Comparison of ENCODE assay signal across 21 cellular contexts in genomic region chr4:155304375-155304774, GRCh38.
"Had no signal": no experiment of that assay in that cellular context is flagged by ENCODE, and none has a peak within 500 bp of the region (broad histone marks: within the 10 kb centered on the region; RNA-seq: fewer than 3 reads in every experiment).

No MANE protein-coding gene starts in this region.

- H3K27ac Mint-ChIP-seq: activated naive CD8-positive, alpha-beta T cell; activated T-helper 1 cell treated with anti-CD3 and anti-CD28 coated beads, Interleukin-12 subunit alpha, Interleukin-12 subunit beta, Interleukin-2, Interleukin-4 antibody, amounts not matched to agents 30 ng/mL and 10 ng/mL and 1 ng/mL, durations not matched to agents 14 hours and 24 hours and 36 hours; endodermal cell; naive B cell; neural progenitor cell; progenitor cell of endocrine pancreas; stimulated activated naive CD8-positive, alpha-beta T cell treated with anti-CD3 and anti-CD28 coated beads, Interleukin-15, Interleukin-2, amounts not matched to agents 100 ng/mL and 50 ng/mL, for 24 hours; type B pancreatic cell had no signal

- H3K36me3 ChIP-seq: cardiac muscle cell, left ventricle myocardium inferior, neural progenitor cell, right atrium auricular region, suprapubic skin had no signal

- H3K4me1 Mint-ChIP-seq: naive B cell, neural progenitor cell had no signal

- H3K4me3 ChIP-seq: cardiac muscle cell, left ventricle myocardium inferior, neural progenitor cell, right atrium auricular region, skin epidermis, suprapubic skin had no signal

- H3K27ac ChIP-seq: cardiac muscle cell, left ventricle myocardium inferior, neural progenitor cell, right atrium auricular region, skin epidermis, suprapubic skin had no signal

- H3K27me3 ChIP-seq: cardiac muscle cell, neural progenitor cell, right atrium auricular region, suprapubic skin had no signal

- H3K9me3 Mint-ChIP-seq: activated T-helper 1 cell treated with anti-CD3 and anti-CD28 coated beads, Interleukin-12 subunit alpha, Interleukin-12 subunit beta, Interleukin-2, Interleukin-4 antibody, amounts not matched to agents 30 ng/mL and 10 ng/mL and 1 ng/mL, durations not matched to agents 14 hours and 24 hours and 36 hours; stimulated activated naive CD8-positive, alpha-beta T cell treated with anti-CD3 and anti-CD28 coated beads, Interleukin-15, Interleukin-2, amounts not matched to agents 100 ng/mL and 50 ng/mL, for 24 hours had no signal

- H3K4me3 Mint-ChIP-seq: activated naive CD8-positive, alpha-beta T cell; activated T-helper 1 cell treated with anti-CD3 and anti-CD28 coated beads, Interleukin-12 subunit alpha, Interleukin-12 subunit beta, Interleukin-2, Interleukin-4 antibody, amounts not matched to agents 30 ng/mL and 10 ng/mL and 1 ng/mL, durations not matched to agents 14 hours and 24 hours and 36 hours; endodermal cell; naive B cell; neural progenitor cell; stimulated activated naive CD8-positive, alpha-beta T cell treated with anti-CD3 and anti-CD28 coated beads, Interleukin-15, Interleukin-2, amounts not matched to agents 100 ng/mL and 50 ng/mL, for 24 hours; type B pancreatic cell had no signal

- DNase-seq: activated CD4-positive, alpha-beta T cell treated with anti-CD3 and anti-CD28 coated beads, Interleukin-2, amount 50 U/mL, for 48 hours; activated gamma-delta T cell treated with Interleukin-2 at 50 U/mL for 16 hours; amniotic stem cell; endodermal cell; erythroblast; head of caudate nucleus; left ventricle myocardium inferior; naive B cell; stimulated activated CD4-positive, alpha-beta T cell treated with anti-CD3 and anti-CD28 coated beads, Interleukin-15, amount 100 ng/mL, for 24 hours; stimulated activated CD4-positive, alpha-beta T cell treated with anti-CD3 and anti-CD28 coated beads, Interleukin-2, amount 100 ng/mL, for 48 hours; T-helper 2 cell had no signal

- H3K4me1 ChIP-seq: left ventricle myocardium inferior, neural progenitor cell, right atrium auricular region, suprapubic skin had no signal

- H3K27me3 Mint-ChIP-seq: progenitor cell of endocrine pancreas, type B pancreatic cell had no signal

- H3K36me3 Mint-ChIP-seq: activated naive CD8-positive, alpha-beta T cell; naive B cell; neural progenitor cell; type B pancreatic cell had no signal

- H3K9me3 ChIP-seq: left ventricle myocardium inferior, right atrium auricular region, suprapubic skin had no signal
